ENCODE assay signal across 8 cellular contexts in genomic region chr10:119595134-119595714, GRCh38. TPM values are rescaled to one million over a fixed set of nuclear protein-coding genes. Genes with fewer than 3 reads are reported as not detected.
DNase-seq lines count a peak whose midpoint lies in the region; ATAC-seq lines count a peak whose summit lies in the region.

No MANE protein-coding gene starts in this region.

- peaks cover 53 to 64% (median 54%) of the 10 kb centered on the region in 3 donors for H3K4me1 Mint-ChIP-seq in CD8-positive, alpha-beta memory T cell
- peaks cover 40% of the 10 kb centered on the region for H3K4me1 Mint-ChIP-seq in dendritic cell treated with granulocyte-macrophage colony-stimulating factor and Interleukin-4, amounts not matched to agents 40 ng/mL and 50 ng/mL, for 4 days (ENCODE audit: low read depth)
- peaks cover 43 to 63% (median 53%) of the 10 kb centered on the region in 7 donors for H3K4me1 Mint-ChIP-seq in naive thymus-derived CD4-positive, alpha-beta T cell

- H3K4me3 ChIP-seq in CD8-positive, alpha-beta memory T cell (ENCODE audit: low read length) = peak overlapping the region; percentile 100
- H3K4me3 ChIP-seq in MG63 = peak overlapping the region; percentile 88
- H3K4me3 ChIP-seq in naive thymus-derived CD4-positive, alpha-beta T cell (ENCODE audit: low read length) = peak overlapping the region; percentile 96

- no peaks in the 10 kb centered on the region for H3K27me3 Mint-ChIP-seq in CD8-positive, alpha-beta memory T cell
- H3K27me3 Mint-ChIP-seq in dendritic cell treated with granulocyte-macrophage colony-stimulating factor and Interleukin-4, amounts not matched to agents 40 ng/mL and 50 ng/mL, for 4 days = no peaks in the 10 kb centered on the region
- H3K27me3 Mint-ChIP-seq in naive thymus-derived CD4-positive, alpha-beta T cell = no peaks in the 10 kb centered on the region

- peak overlapping the region; percentile 77 for H3K27ac ChIP-seq in CD8-positive, alpha-beta memory T cell (ENCODE audit: low read depth, low read length)
- peak overlapping the region; percentile 98 for H3K27ac ChIP-seq in naive thymus-derived CD4-positive, alpha-beta T cell (ENCODE audit: low read depth, low read length)

- intact Hi-C loops in dendritic cell treated with granulocyte-macrophage colony-stimulating factor and Interleukin-4, amounts not matched to agents 40 ng/mL and 50 ng/mL, for 4 days (cut with micrococcal nuclease) = loop anchor here (5.0 to 10.0 kb wide), 3 partner anchors 57 to 388 kb away; partner anchors contain the start of genes BAG3 and GRK5
- intact Hi-C loops in naive thymus-derived CD4-positive, alpha-beta T cell (cut with micrococcal nuclease) = loop anchor here (5.0 to 10.0 kb wide), 4 partner anchors 93 to 493 kb away; partner anchors contain the start of gene DENND10 (in 2 of the 2)

- H3K36me3 Mint-ChIP-seq in CD8-positive, alpha-beta memory T cell = peaks cover 0 to 30% (median 1%) of the 10 kb centered on the region in 3 donors
- H3K36me3 Mint-ChIP-seq in dendritic cell treated with granulocyte-macrophage colony-stimulating factor and Interleukin-4, amounts not matched to agents 40 ng/mL and 50 ng/mL, for 4 days (ENCODE audit: low read depth) = peaks cover 56% of the 10 kb centered on the region
- peaks cover 0 to 17% (median 5%) of the 10 kb centered on the region in 5 donors for H3K36me3 Mint-ChIP-seq in naive thymus-derived CD4-positive, alpha-beta T cell

- CTCF ChIA-PET in CD8-positive, alpha-beta memory T cell (lab: Charles Lee) = interaction anchor here (0.7 to 1.9 kb wide), 2 partner anchors 52 to 396 kb away, joined by 3 to 6 read pairs; partner anchors contain the start of gene RGS10
- CTCF ChIA-PET in naive thymus-derived CD4-positive, alpha-beta T cell (lab: Charles Lee) = interaction anchor here (0.6 to 4.7 kb wide), 5 partner anchors 52 to 181 kb away, joined by 3 to 16 read pairs (median 3); partner anchors contain the start of genes INPP5F and RGS10

- H3K9me3 ChIP-seq in CD8-positive, alpha-beta memory T cell (ENCODE audit: low read length) = no peaks in the 10 kb centered on the region
- no peaks in the 10 kb centered on the region for H3K9me3 ChIP-seq in MG63
- no peaks in the 10 kb centered on the region for H3K9me3 ChIP-seq in naive thymus-derived CD4-positive, alpha-beta T cell (ENCODE audit: control insufficient read depth in 2 of 3, low read length in 3 of 3)

- POLR2A ChIA-PET in CD8-positive, alpha-beta memory T cell (lab: Charles Lee) = interaction anchor here (0.5 to 1.0 kb wide), 3 partner anchors 88 to 471 kb away, joined by 3 to 6 read pairs (median 3); no protein-coding TSS in a partner anchor
- POLR2A ChIA-PET in naive thymus-derived CD4-positive, alpha-beta T cell (lab: Charles Lee) = interaction anchor here (0.5 to 1.4 kb wide), 4 partner anchors 19 to 566 kb away, joined by 3 to 4 read pairs (median 4); partner anchors contain the start of genes MCMBP and NANOS1

- no peaks in the 10 kb centered on the region for H3K36me3 ChIP-seq in CD8-positive, alpha-beta memory T cell (ENCODE audit: insufficient read depth, low read length)
- H3K36me3 ChIP-seq in MG63 = peaks cover 34% of the 10 kb centered on the region
- H3K36me3 ChIP-seq in naive thymus-derived CD4-positive, alpha-beta T cell (ENCODE audit: control insufficient read depth in 2 of 3, insufficient read depth in 3 of 3, low read length in 3 of 3) = peaks cover 0 to 8% (median 0%) of the 10 kb centered on the region in 3 experiments

- peak overlapping the region; percentile 97 to 100 (median 98) for H3K4me3 Mint-ChIP-seq in CD8-positive, alpha-beta memory T cell
- H3K4me3 Mint-ChIP-seq in dendritic cell treated with granulocyte-macrophage colony-stimulating factor and Interleukin-4, amounts not matched to agents 40 ng/mL and 50 ng/mL, for 4 days = peak overlapping the region; percentile 94
- peak overlapping the region; percentile 85 to 99 (median 96) for H3K4me3 Mint-ChIP-seq in naive thymus-derived CD4-positive, alpha-beta T cell

- no peak for ATAC-seq in naive thymus-derived CD4-positive, alpha-beta T cell

- no peaks in the 10 kb centered on the region for H3K9me3 Mint-ChIP-seq in CD8-positive, alpha-beta memory T cell
- H3K9me3 Mint-ChIP-seq in dendritic cell treated with granulocyte-macrophage colony-stimulating factor and Interleukin-4, amounts not matched to agents 40 ng/mL and 50 ng/mL, for 4 days = no peaks in the 10 kb centered on the region
- no peaks in the 10 kb centered on the region for H3K9me3 Mint-ChIP-seq in naive thymus-derived CD4-positive, alpha-beta T cell

- H3K27me3 ChIP-seq in CD8-positive, alpha-beta memory T cell (ENCODE audit: insufficient read depth, low read length, poor library complexity, severe bottlenecking) = no peaks in the 10 kb centered on the region
- H3K27me3 ChIP-seq in MG63 = no peaks in the 10 kb centered on the region
- H3K27me3 ChIP-seq in naive thymus-derived CD4-positive, alpha-beta T cell (ENCODE audit: control insufficient read depth in 2 of 2, insufficient read depth in 2 of 2, low read length in 2 of 2) = no peaks in the 10 kb centered on the region

- peak overlapping the region; percentile 36 to 99 (median 90) for H3K27ac Mint-ChIP-seq in CD8-positive, alpha-beta memory T cell
- H3K27ac Mint-ChIP-seq in dendritic cell treated with granulocyte-macrophage colony-stimulating factor and Interleukin-4, amounts not matched to agents 40 ng/mL and 50 ng/mL, for 4 days = peak overlapping the region; percentile 95
- H3K27ac Mint-ChIP-seq in naive thymus-derived CD4-positive, alpha-beta T cell = peak overlapping the region; percentile 90 to 99 (median 95)

- DNase-seq in CD8-positive, alpha-beta memory T cell = no peak
- DNase-seq in MG63 (no peak), OCI-M2 (lab: John Stamatoyannopoulos, UW; ENCODE audit: unreplicated experiment) (no peak), putamen (ENCODE audit: low spot score) (no peak), NCI-H187 treated with DMSO at 0.1 percent for 48 hours (lab: John Stamatoyannopoulos, UW) (no peak), NCI-H2107 (lab: John Stamatoyannopoulos, UW) (no peak)
- peak in 1 of 9 donors; percentile 37 for DNase-seq in naive thymus-derived CD4-positive, alpha-beta T cell

- peaks cover 46% of the 10 kb centered on the region for H3K4me1 ChIP-seq in CD8-positive, alpha-beta memory T cell (ENCODE audit: insufficient read depth, low read length)
- peaks cover 28 to 38% of the 10 kb centered on the region in 2 donors for H3K4me1 ChIP-seq in naive thymus-derived CD4-positive, alpha-beta T cell (ENCODE audit: control insufficient read depth in 2 of 2, insufficient read depth in 2 of 2, low read length in 2 of 2)

RNA-seq across cellular contexts. Expression of gene TIAL1, which starts 1.5 kb away (rescaled TPM):
- total RNA-seq in CD8-positive, alpha-beta memory T cell = 100 to 1,000 TPM; 201 to 207 TPM
- 15.0 TPM for polyA plus RNA-seq in CD8-positive, alpha-beta memory T cell
- total RNA-seq in MG63 (2014; rRNA removed; shearing (Covaris generic); ENCODE audit: low replicate concordance) = 29.2 and 30.7 TPM in 2 replicates
- total RNA-seq in naive thymus-derived CD4-positive, alpha-beta T cell = 100 to 1,000 TPM; 166 to 228 (median 176) TPM
- 10 to 100 TPM; 10.5 to 13.6 TPM for polyA plus RNA-seq in naive thymus-derived CD4-positive, alpha-beta T cell

RNA-seq across cellular contexts. Expression of gene RGS10, which starts 52.7 kb away (rescaled TPM):
- total RNA-seq in CD8-positive, alpha-beta memory T cell = 100 to 1,000 TPM; 127 to 130 TPM
- polyA plus RNA-seq in CD8-positive, alpha-beta memory T cell = 182 TPM
- 33.7 and 41.1 TPM in 2 replicates for total RNA-seq in MG63 (2014; rRNA removed; shearing (Covaris generic); ENCODE audit: low replicate concordance)
- 100 to 1,000 TPM in 4 of 5 experiments, 10 to 100 TPM in 1; 89.5 to 206 (median 149) TPM for total RNA-seq in naive thymus-derived CD4-positive, alpha-beta T cell
- polyA plus RNA-seq in naive thymus-derived CD4-positive, alpha-beta T cell = 100 to 1,000 TPM; 407 to 462 TPM

RNA-seq across cellular contexts. Expression of gene BAG3, which starts 56.0 kb away (rescaled TPM):
- 10 to 100 TPM; 12.0 to 12.5 TPM for total RNA-seq in CD8-positive, alpha-beta memory T cell
- polyA plus RNA-seq in CD8-positive, alpha-beta memory T cell = 11.3 TPM
- total RNA-seq in MG63 (2014; rRNA removed; shearing (Covaris generic); ENCODE audit: low replicate concordance) = 26.9 and 31.9 TPM in 2 replicates
- total RNA-seq in naive thymus-derived CD4-positive, alpha-beta T cell = 10 to 100 TPM; 21.9 to 44.5 (median 23.1) TPM
- 10 to 100 TPM; 17.3 to 64.3 TPM for polyA plus RNA-seq in naive thymus-derived CD4-positive, alpha-beta T cell
